In genomic region chr6:24720604-24721460, GRCh38 we compare ENCODE assay signal across 8 cellular contexts. TPM values are rescaled to one million over a fixed set of nuclear protein-coding genes. Genes with fewer than 3 reads are reported as not detected.
A peak's percentile ranks its signal among the peaks of the same experiment; 100 is the strongest.
DNase-seq lines count a peak whose midpoint lies in the region; FAIRE-seq and TF ChIP-seq lines count a peak whose summit lies in the region.

No MANE protein-coding gene starts in this region.

- peak overlapping the region; percentile 100 for H3K4me3 Mint-ChIP-seq in activated T-helper 1 cell treated with anti-CD3 and anti-CD28 coated beads, Interleukin-12 subunit alpha, Interleukin-12 subunit beta, Interleukin-2, Interleukin-4 antibody, amounts not matched to agents 30 ng/mL and 10 ng/mL and 1 ng/mL, durations not matched to agents 14 hours and 24 hours and 36 hours

- peak in 3 of 4 donors; percentile 93 to 100 (median 99) for TF ChIP-seq POLR2A in esophagus squamous epithelium (IDR thresholded peaks at IDR 0.05)

- peak; percentile 91 for FAIRE-seq in RCC 7860 (lab: Jason Lieb, UNC)

- H3K36me3 Mint-ChIP-seq in activated T-helper 1 cell treated with anti-CD3 and anti-CD28 coated beads, Interleukin-12 subunit alpha, Interleukin-12 subunit beta, Interleukin-2, Interleukin-4 antibody, amounts not matched to agents 30 ng/mL and 10 ng/mL and 1 ng/mL, durations not matched to agents 14 hours and 24 hours and 36 hours (ENCODE audit: low read depth), result peaks cover 27% of the 10 kb centered on the region

- H3K4me1 ChIP-seq in DOHH2 (ENCODE audit: control insufficient read depth, low read length) (peaks cover 51% of the 10 kb centered on the region), GM23248 (ENCODE audit: insufficient read depth) (peaks cover 21% of the 10 kb centered on the region), Karpas-422 (ENCODE audit: low read length) (peaks cover 44% of the 10 kb centered on the region), esophagus squamous epithelium (peaks cover 0 to 41% (median 22%) of the 10 kb centered on the region in 3 donors), muscle layer of duodenum (ENCODE audit: control insufficient read depth in 1 of 2, insufficient read depth in 2 of 2, low read length in 2 of 2) (peaks cover 0 to 25% of the 10 kb centered on the region in 2 donors)

- H3K27me3 ChIP-seq in DOHH2 (ENCODE audit: control insufficient read depth, low read length) (no peaks in the 10 kb centered on the region), GM23248 (replicated peaks; ENCODE audit: insufficient read depth) (no peaks in the 10 kb centered on the region), Karpas-422 (ENCODE audit: low read length) (no peaks in the 10 kb centered on the region), esophagus squamous epithelium (no peaks in the 10 kb centered on the region), muscle layer of duodenum (ENCODE audit: low read depth, low read length) (no peaks in the 10 kb centered on the region)

- TF ChIP-seq CTCF in DOHH2 (IDR thresholded peaks at IDR 0.05; ENCODE audit: low read depth, low read length, poor library complexity, severe bottlenecking) (no peak), esophagus squamous epithelium (IDR thresholded peaks at IDR 0.05) (peak in 4 of 6 experiments; percentile 8 to 21 (median 14))

- H4K20me1 ChIP-seq in DOHH2 (ENCODE audit: control insufficient read depth, insufficient read depth, low read depth, low read length) (peaks cover 22% of the 10 kb centered on the region), GM23248 (ENCODE audit: insufficient read depth) (peaks cover 31% of the 10 kb centered on the region), Karpas-422 (ENCODE audit: insufficient read depth, low read depth, low read length) (peaks cover 35% of the 10 kb centered on the region)

- H3K9me3 Mint-ChIP-seq in activated T-helper 1 cell treated with anti-CD3 and anti-CD28 coated beads, Interleukin-12 subunit alpha, Interleukin-12 subunit beta, Interleukin-2, Interleukin-4 antibody, amounts not matched to agents 30 ng/mL and 10 ng/mL and 1 ng/mL, durations not matched to agents 14 hours and 24 hours and 36 hours, result no peaks in the 10 kb centered on the region

- H3K9me3 ChIP-seq in DOHH2 (ENCODE audit: control insufficient read depth, insufficient read depth, low read length), result no peaks in the 10 kb centered on the region
- no peaks in the 10 kb centered on the region for H3K9me3 ChIP-seq in GM23248 (ENCODE audit: low read depth)
- no peaks in the 10 kb centered on the region for H3K9me3 ChIP-seq in Karpas-422 (ENCODE audit: low read length)
- no peaks in the 10 kb centered on the region for H3K9me3 ChIP-seq in esophagus squamous epithelium
- H3K9me3 ChIP-seq in muscle layer of duodenum (ENCODE audit: control insufficient read depth in 1 of 2, low read length in 2 of 2), result no peaks in the 10 kb centered on the region

- intact Hi-C loops in activated T-helper 1 cell treated with anti-CD3 and anti-CD28 coated beads, Interleukin-12 subunit alpha, Interleukin-12 subunit beta, Interleukin-2, Interleukin-4 antibody, amounts not matched to agents 30 ng/mL and 10 ng/mL and 1 ng/mL, durations not matched to agents 14 hours and 24 hours and 36 hours (cut with micrococcal nuclease), result loop anchor here (1.0 to 5.0 kb wide), 6 partner anchors 22 to 418 kb away; partner anchors contain the start of genes GMNN, KIAA0319 and TDP2
- intact Hi-C loops in esophagus squamous epithelium (cut with DNase I), result no loop called here

- 1% methylated on average over 58 to 60 of the region's 60 CpGs for WGBS in GM23248 (ENCODE audit: low coverage in 1 of 2, low lambda C conversion rate in 2 of 2, missing lambda C conversion rate in 2 of 2), 2 experiments
- 0% methylated on average over 42 to 49 of the region's 60 CpGs for WGBS in esophagus squamous epithelium, 2 donors

- H2AFZ ChIP-seq in GM23248 (peak overlapping the region; percentile 86), Karpas-422 (ENCODE audit: low read length) (peak overlapping the region; percentile 88; the same call in 1 of the 2 replicates)

- H3K4me1 Mint-ChIP-seq in activated T-helper 1 cell treated with anti-CD3 and anti-CD28 coated beads, Interleukin-12 subunit alpha, Interleukin-12 subunit beta, Interleukin-2, Interleukin-4 antibody, amounts not matched to agents 30 ng/mL and 10 ng/mL and 1 ng/mL, durations not matched to agents 14 hours and 24 hours and 36 hours (ENCODE audit: low read depth), result peaks cover 47% of the 10 kb centered on the region

- no peaks in the 10 kb centered on the region for H3K9me2 ChIP-seq in DOHH2 (replicated peaks; ENCODE audit: control insufficient read depth, low read length)
- no peaks in the 10 kb centered on the region for H3K9me2 ChIP-seq in GM23248 (ENCODE audit: insufficient read depth)
- H3K9me2 ChIP-seq in Karpas-422 (replicated peaks; ENCODE audit: insufficient read depth, low read length), result 0 out of 2 replicates have a peak, but pooled peaks cover 3% of the 10 kb centered on the region

- H3K36me3 ChIP-seq in DOHH2 (ENCODE audit: control insufficient read depth, low read length) (peaks cover 44% of the 10 kb centered on the region), GM23248 (ENCODE audit: low read depth) (peaks cover 17% of the 10 kb centered on the region), Karpas-422 (ENCODE audit: insufficient read depth, low read length) (peaks cover 35% of the 10 kb centered on the region), esophagus squamous epithelium (peaks cover 0 to 17% (median 0%) of the 10 kb centered on the region in 3 donors), muscle layer of duodenum (ENCODE audit: control insufficient read depth in 1 of 2, insufficient read depth in 2 of 2, low read length in 2 of 2) (peaks cover 0 to 6% of the 10 kb centered on the region in 2 donors)

- H3K27me3 Mint-ChIP-seq in activated T-helper 1 cell treated with anti-CD3 and anti-CD28 coated beads, Interleukin-12 subunit alpha, Interleukin-12 subunit beta, Interleukin-2, Interleukin-4 antibody, amounts not matched to agents 30 ng/mL and 10 ng/mL and 1 ng/mL, durations not matched to agents 14 hours and 24 hours and 36 hours (ENCODE audit: insufficient read depth), result no peaks in the 10 kb centered on the region

- peak overlapping the region; percentile 86 for H3K4me2 ChIP-seq in DOHH2 (ENCODE audit: low read length)
- H3K4me2 ChIP-seq in GM23248 (ENCODE audit: unreplicated experiment), result peak overlapping the region; percentile 99
- peak overlapping the region; percentile 97 for H3K4me2 ChIP-seq in Karpas-422 (ENCODE audit: low read depth, low read length, poor library complexity, severe bottlenecking)

- peak overlapping the region; percentile 100 for H3K9ac ChIP-seq in GM23248
- H3K9ac ChIP-seq in Karpas-422 (ENCODE audit: low read length), result peak overlapping the region; percentile 100

- peak overlapping the region; percentile 96 for H3K27ac Mint-ChIP-seq in activated T-helper 1 cell treated with anti-CD3 and anti-CD28 coated beads, Interleukin-12 subunit alpha, Interleukin-12 subunit beta, Interleukin-2, Interleukin-4 antibody, amounts not matched to agents 30 ng/mL and 10 ng/mL and 1 ng/mL, durations not matched to agents 14 hours and 24 hours and 36 hours

- H3K79me2 ChIP-seq in DOHH2 (ENCODE audit: control insufficient read depth, low read length) (peaks cover 49% of the 10 kb centered on the region), GM23248 (ENCODE audit: insufficient read depth) (peaks cover 48% of the 10 kb centered on the region), Karpas-422 (ENCODE audit: low read length) (peaks cover 48% of the 10 kb centered on the region)

- in situ Hi-C loops in GM23248 (cut with MboI), result no loop called here

- H3K4me3 ChIP-seq in DOHH2 (ENCODE audit: low read length) (peak overlapping the region; percentile 94), GM23248 (peak overlapping the region; percentile 97), Karpas-422 (ENCODE audit: low read length) (peak overlapping the region; percentile 99), esophagus squamous epithelium (peak overlapping the region; percentile 74 to 100 (median 92)), muscle layer of duodenum (ENCODE audit: low read depth in 1 of 2, low read length in 2 of 2) (peak overlapping the region; percentile 86 to 91)

- H3F3A ChIP-seq in DOHH2 (ENCODE audit: control insufficient read depth, insufficient read depth) (peaks cover 7% of the 10 kb centered on the region; the same call in 1 of the 2 replicates), GM23248 (ENCODE audit: insufficient read depth) (peaks cover 28% of the 10 kb centered on the region)

- H3K27ac ChIP-seq in DOHH2 (ENCODE audit: low read depth, low read length) (peak overlapping the region; percentile 82), GM23248 (peak overlapping the region; percentile 98), Karpas-422 (ENCODE audit: low read length) (peak overlapping the region; percentile 88), esophagus squamous epithelium (peak overlapping the region; percentile 96 to 100 (median 100)), muscle layer of duodenum (ENCODE audit: low read length) (peak overlapping the region; percentile 99)

- DNase-seq in GM23248 (peak; percentile 100), Karpas-422 (peak; percentile 100), RCC 7860 (ENCODE audit: low spot score) (peak; percentile 98), esophagus squamous epithelium (lab: John Stamatoyannopoulos, UW) (peak; percentile 98)
- peak; percentile 100 for DNase-seq in activated T-helper 1 cell treated with anti-CD3 and anti-CD28 coated beads, Interleukin-12 subunit alpha, Interleukin-12 subunit beta, Interleukin-2, Interleukin-4 antibody, amounts not matched to agents 30 ng/mL and 10 ng/mL and 1 ng/mL, durations not matched to agents 14 hours and 24 hours and 36 hours (ENCODE audit: low spot score)
- peak; percentile 100 for DNase-seq in stimulated activated CD8-positive, alpha-beta memory T cell treated with anti-CD3 and anti-CD28 coated beads, Interleukin-7, amount 100 ng/mL, for 24 hours (ENCODE audit: low read depth)

RNA-seq across cellular contexts. Expression of gene C6orf62, which starts 1.9 kb away (rescaled TPM):
- 107 and 118 TPM in 2 replicates for total RNA-seq in GM23248 (2014; rRNA removed; shearing (Covaris generic))
- 307 and 315 TPM in 2 replicates for polyA plus RNA-seq in GM23248 (2016; fragmentation: Nextera tagmentation; extraction: Ambion mirVana)
- total RNA-seq in Karpas-422 (2014; rRNA removed; shearing (Covaris generic); ENCODE audit: low replicate concordance), result 49.7 and 123 TPM in 2 replicates
- total RNA-seq in activated T-helper 1 cell treated with anti-CD3 and anti-CD28 coated beads, Interleukin-12 subunit alpha, Interleukin-12 subunit beta, Interleukin-2, Interleukin-4 antibody, amounts not matched to agents 30 ng/mL and 10 ng/mL and 1 ng/mL, durations not matched to agents 14 hours and 24 hours and 36 hours, result 109 TPM in 2 replicates
- 10 to 100 TPM; 38.5 to 82.9 (median 54.8) TPM for total RNA-seq in esophagus squamous epithelium

RNA-seq across cellular contexts. Expression of gene GMNN, which starts 53.9 kb away (rescaled TPM):
- 8.4 and 16.2 TPM in 2 replicates for total RNA-seq in GM23248 (2014; rRNA removed; shearing (Covaris generic))
- 25.0 and 26.5 TPM in 2 replicates for polyA plus RNA-seq in GM23248 (2016; fragmentation: Nextera tagmentation; extraction: Ambion mirVana)
- total RNA-seq in Karpas-422 (2014; rRNA removed; shearing (Covaris generic); ENCODE audit: low replicate concordance), result 23.3 and 29.6 TPM in 2 replicates
- 80.8 and 83.5 TPM in 2 replicates for total RNA-seq in activated T-helper 1 cell treated with anti-CD3 and anti-CD28 coated beads, Interleukin-12 subunit alpha, Interleukin-12 subunit beta, Interleukin-2, Interleukin-4 antibody, amounts not matched to agents 30 ng/mL and 10 ng/mL and 1 ng/mL, durations not matched to agents 14 hours and 24 hours and 36 hours
- 10 to 100 TPM; 12.4 to 24.3 (median 16.3) TPM for total RNA-seq in esophagus squamous epithelium

RNA-seq across cellular contexts. Expression of gene ACOT13, which starts 54.0 kb away (rescaled TPM):
- 1.8 and 3.4 TPM in 2 replicates for total RNA-seq in GM23248 (2014; rRNA removed; shearing (Covaris generic))
- polyA plus RNA-seq in GM23248 (2016; fragmentation: Nextera tagmentation; extraction: Ambion mirVana), result 26.2 and 27.7 TPM in 2 replicates
- 9.4 and 15.7 TPM in 2 replicates for total RNA-seq in Karpas-422 (2014; rRNA removed; shearing (Covaris generic); ENCODE audit: low replicate concordance)
- 27.0 and 27.4 TPM in 2 replicates for total RNA-seq in activated T-helper 1 cell treated with anti-CD3 and anti-CD28 coated beads, Interleukin-12 subunit alpha, Interleukin-12 subunit beta, Interleukin-2, Interleukin-4 antibody, amounts not matched to agents 30 ng/mL and 10 ng/mL and 1 ng/mL, durations not matched to agents 14 hours and 24 hours and 36 hours
- total RNA-seq in esophagus squamous epithelium, result 1 to 10 TPM; 2.5 to 6.1 (median 3.6) TPM

RNA-seq across cellular contexts. Expression of gene TDP2, which starts 54.1 kb away (rescaled TPM):
- total RNA-seq in GM23248 (2014; rRNA removed; shearing (Covaris generic)), result 18.6 and 24.9 TPM in 2 replicates
- polyA plus RNA-seq in GM23248 (2016; fragmentation: Nextera tagmentation; extraction: Ambion mirVana), result 32.4 and 34.5 TPM in 2 replicates
- 30.1 and 49.3 TPM in 2 replicates for total RNA-seq in Karpas-422 (2014; rRNA removed; shearing (Covaris generic); ENCODE audit: low replicate concordance)
- 46.1 and 47.4 TPM in 2 replicates for total RNA-seq in activated T-helper 1 cell treated with anti-CD3 and anti-CD28 coated beads, Interleukin-12 subunit alpha, Interleukin-12 subunit beta, Interleukin-2, Interleukin-4 antibody, amounts not matched to agents 30 ng/mL and 10 ng/mL and 1 ng/mL, durations not matched to agents 14 hours and 24 hours and 36 hours
- total RNA-seq in esophagus squamous epithelium, result 10 to 100 TPM; 12.2 to 31.9 (median 19.7) TPM

Comparison
In these comparisons a context has a peak if more than half of its experiments do, and no peak if none do; other contexts are left out.
1. Peak in every context shown above with its lines: DNase-seq, H3K4me3 ChIP-seq and H3K27ac ChIP-seq.